Comparison of ENCODE assay signal across 24 cellular contexts in the genomic region with DNA sequence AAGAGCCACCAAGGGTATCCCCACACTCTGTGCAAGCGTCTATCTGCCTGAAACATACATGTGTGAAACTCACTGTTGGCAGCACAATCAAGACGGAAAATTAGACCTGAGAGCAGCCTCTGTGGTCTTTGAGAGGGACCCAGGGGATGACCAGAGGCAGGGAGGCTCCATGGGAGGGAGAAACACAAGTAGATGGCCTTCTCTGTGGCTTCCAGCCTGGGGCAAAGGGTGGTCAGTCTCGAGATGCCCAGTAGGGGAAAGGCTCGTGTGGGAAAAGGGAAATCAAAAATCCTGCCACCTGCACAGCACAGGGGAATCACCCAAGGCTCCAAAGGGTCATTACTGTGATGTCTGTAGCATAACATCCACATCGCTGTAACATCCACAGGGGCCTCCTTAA.
DNase-seq lines count a peak whose midpoint lies in the region; ATAC-seq, FAIRE-seq and TF ChIP-seq lines count a peak whose summit lies in the region.
"Had no signal": no experiment of that assay in that cellular context is flagged by ENCODE, and none has a peak within 500 bp of the region (broad histone marks: within the 10 kb centered on the region; RNA-seq: fewer than 3 reads in every experiment).

No MANE protein-coding gene starts in this region.

- H3K9me3 ChIP-seq in A549, result no peaks in the 10 kb centered on the region
- no peaks in the 10 kb centered on the region for H3K9me3 ChIP-seq in vagina
- H3K9me3 ChIP-seq: BE2C, BLaER1 had no signal

- H3K4me1 Mint-ChIP-seq in activated T-cell treated with anti-CD3 and anti-CD28 coated beads, Interleukin-2, amount 50 U/mL, for 24 hours (ENCODE audit: low read depth), result no peaks in the 10 kb centered on the region
- H3K4me1 Mint-ChIP-seq: CD14-positive monocyte; CD4-positive, alpha-beta memory T cell; CD4-positive, CD25-positive, alpha-beta regulatory T cell; CD8-positive, alpha-beta memory T cell had no signal

- H3K9me3 Mint-ChIP-seq in activated T-cell treated with anti-CD3 and anti-CD28 coated beads, Interleukin-2, amount 50 U/mL, for 24 hours, result peaks cover 11% of the 10 kb centered on the region

- H3K36me3 Mint-ChIP-seq in activated T-cell treated with anti-CD3 and anti-CD28 coated beads, Interleukin-2, amount 50 U/mL, for 24 hours (ENCODE audit: low read depth), result no peaks in the 10 kb centered on the region
- H3K36me3 Mint-ChIP-seq: CD14-positive monocyte; CD4-positive, alpha-beta memory T cell; CD4-positive, CD25-positive, alpha-beta regulatory T cell; CD8-positive, alpha-beta memory T cell had no signal

- intact Hi-C loops in vagina (cut with DNase I) (loop anchor here (10.0 kb wide), 1 partner anchor 61 kb away; no protein-coding TSS in a partner anchor), head of caudate nucleus (cut with DNase I) (no loop called here)

- no peak overlapping the region for H3K4me2 ChIP-seq in A549
- H3K4me2 ChIP-seq: BLaER1 had no signal

- no peak for TF ChIP-seq RAD21 in A549 (conservative IDR thresholded peaks at IDR 0.05 in 1 of 2, IDR thresholded peaks at IDR 0.05 in 1 of 2)

- no peak for DNase-seq in A549 (ENCODE audit: low read depth in 1 of 2, low spot score in 1 of 2)
- DNase-seq in coronary artery (ENCODE audit: low spot score), result peak; percentile 40
- DNase-seq in vagina (ENCODE audit: extremely low spot score in 2 of 2), result peak; percentile 61 to 75
- no peak for DNase-seq in activated T-cell treated with anti-CD3 and anti-CD28 coated beads, Interleukin-2, amount 50 U/mL, for 24 hours
- no peak for DNase-seq in head of caudate nucleus
- DNase-seq: ACHN; BE2C; C1 segment of cervical spinal cord; CD4-positive, alpha-beta memory T cell; CD4-positive, CD25-positive, alpha-beta regulatory T cell; CD8-positive, alpha-beta memory T cell; COR-L47; DMS 273 treated with DMSO at 0.1 percent for 48 hours; DMS153; DMS53; DMS79; DND-41; EL; GDM1 had no signal

- CTCF ChIA-PET in A549 (lab: Yijun Ruan, JAX), result no interaction called here

- no peaks in the 10 kb centered on the region for H3K4me1 ChIP-seq in A549
- H3K4me1 ChIP-seq in vagina, result no peaks in the 10 kb centered on the region
- H3K4me1 ChIP-seq: BE2C, BLaER1 had no signal

- H3K27me3 Mint-ChIP-seq in activated T-cell treated with anti-CD3 and anti-CD28 coated beads, Interleukin-2, amount 50 U/mL, for 24 hours, result no peaks in the 10 kb centered on the region
- H3K27me3 Mint-ChIP-seq: CD4-positive, alpha-beta memory T cell; CD4-positive, CD25-positive, alpha-beta regulatory T cell had no signal

- peak; percentile 74 for FAIRE-seq in A549 (lab: Jason Lieb, UNC)
- FAIRE-seq: GM12891, GM19239 had no signal

- H3K27me3 ChIP-seq in vagina, result no peaks in the 10 kb centered on the region
- H3K27me3 ChIP-seq: BE2C, BLaER1 had no signal

- POLR2A ChIA-PET in A549 (lab: Yijun Ruan, JAX), result no interaction called here

- H3K27ac Mint-ChIP-seq in activated T-cell treated with anti-CD3 and anti-CD28 coated beads, Interleukin-2, amount 50 U/mL, for 24 hours, result no peak overlapping the region
- H3K27ac Mint-ChIP-seq: CD4-positive, alpha-beta memory T cell; CD4-positive, CD25-positive, alpha-beta regulatory T cell; CD8-positive, alpha-beta memory T cell had no signal

- H3K27ac ChIP-seq in A549, result no peak overlapping the region
- no peak overlapping the region for H3K27ac ChIP-seq in coronary artery
- no peak overlapping the region for H3K27ac ChIP-seq in vagina
- H3K27ac ChIP-seq: 22Rv1, BLaER1 had no signal

- no peak overlapping the region for H3K4me3 Mint-ChIP-seq in activated T-cell treated with anti-CD3 and anti-CD28 coated beads, Interleukin-2, amount 50 U/mL, for 24 hours
- H3K4me3 Mint-ChIP-seq: CD14-positive monocyte; CD4-positive, alpha-beta memory T cell; CD4-positive, CD25-positive, alpha-beta regulatory T cell; CD8-positive, alpha-beta memory T cell had no signal

- H3K36me3 ChIP-seq in vagina, result no peaks in the 10 kb centered on the region
- H3K36me3 ChIP-seq: BE2C, BLaER1 had no signal

- no peak for TF ChIP-seq POLR2A in A549 (IDR thresholded peaks at IDR 0.05; ENCODE audit: low read length)
- TF ChIP-seq POLR2A in vagina (IDR thresholded peaks at IDR 0.05), result no peak

- ATAC-seq in A549, result no peak

- no peak for TF ChIP-seq EP300 in A549 (IDR thresholded peaks at IDR 0.05)

- no peak for TF ChIP-seq CTCF in A549 (IDR thresholded peaks at IDR 0.05)
- no peak for TF ChIP-seq CTCF in coronary artery (IDR thresholded peaks at IDR 0.05)
- no peak for TF ChIP-seq CTCF in vagina (IDR thresholded peaks at IDR 0.05)

- WGBS in A549 (ENCODE audit: missing lambda C conversion rate), result 5% methylated on average over 5 of the region's 5 CpGs

- no peak overlapping the region for H3K4me3 ChIP-seq in A549
- no peak overlapping the region for H3K4me3 ChIP-seq in coronary artery
- H3K4me3 ChIP-seq in vagina, result no peak overlapping the region
- H3K4me3 ChIP-seq: BLaER1 had no signal

TF ChIP-seq in A549, 52 proteins besides CTCF, POLR2A, EP300 and RAD21:
- TF ChIP-seq, protein P1, sequence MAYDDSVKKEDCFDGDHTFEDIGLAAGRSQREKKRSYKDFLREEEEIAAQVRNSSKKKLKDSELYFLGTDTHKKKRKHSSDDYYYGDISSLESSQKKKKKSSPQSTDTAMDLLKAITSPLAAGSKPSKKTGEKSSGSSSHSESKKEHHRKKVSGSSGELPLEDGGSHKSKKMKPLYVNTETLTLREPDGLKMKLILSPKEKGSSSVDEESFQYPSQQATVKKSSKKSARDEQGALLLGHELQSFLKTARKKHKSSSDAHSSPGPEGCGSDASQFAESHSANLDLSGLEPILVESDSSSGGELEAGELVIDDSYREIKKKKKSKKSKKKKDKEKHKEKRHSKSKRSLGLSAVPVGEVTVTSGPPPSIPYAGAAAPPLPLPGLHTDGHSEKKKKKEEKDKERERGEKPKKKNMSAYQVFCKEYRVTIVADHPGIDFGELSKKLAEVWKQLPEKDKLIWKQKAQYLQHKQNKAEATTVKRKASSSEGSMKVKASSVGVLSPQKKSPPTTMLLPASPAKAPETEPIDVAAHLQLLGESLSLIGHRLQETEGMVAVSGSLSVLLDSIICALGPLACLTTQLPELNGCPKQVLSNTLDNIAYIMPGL (CRISPR knock-in tag; IDR thresholded peaks at IDR 0.05; ENCODE audit: borderline replicate concordance), result no peak
- TF ChIP-seq, protein P2, sequence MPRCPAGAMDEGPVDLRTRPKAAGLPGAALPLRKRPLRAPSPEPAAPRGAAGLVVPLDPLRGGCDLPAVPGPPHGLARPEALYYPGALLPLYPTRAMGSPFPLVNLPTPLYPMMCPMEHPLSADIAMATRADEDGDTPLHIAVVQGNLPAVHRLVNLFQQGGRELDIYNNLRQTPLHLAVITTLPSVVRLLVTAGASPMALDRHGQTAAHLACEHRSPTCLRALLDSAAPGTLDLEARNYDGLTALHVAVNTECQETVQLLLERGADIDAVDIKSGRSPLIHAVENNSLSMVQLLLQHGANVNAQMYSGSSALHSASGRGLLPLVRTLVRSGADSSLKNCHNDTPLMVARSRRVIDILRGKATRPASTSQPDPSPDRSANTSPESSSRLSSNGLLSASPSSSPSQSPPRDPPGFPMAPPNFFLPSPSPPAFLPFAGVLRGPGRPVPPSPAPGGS (IDR thresholded peaks at IDR 0.05), result no peak
- no peak for TF ChIP-seq HOXA7 (CRISPR knock-in tag; IDR thresholded peaks at IDR 0.05)
- TF ChIP-seq CEBPB (IDR thresholded peaks at IDR 0.05), result no peak
- TF ChIP-seq NR3C1 (IDR thresholded peaks at IDR 0.05), result no peak
- TF ChIP-seq ZC3H11A (IDR thresholded peaks at IDR 0.05), result no peak
- TF ChIP-seq EHMT2 (IDR thresholded peaks at IDR 0.05; ENCODE audit: low read depth), result no peak
- no peak for TF ChIP-seq HEYL (CRISPR knock-in tag; IDR thresholded peaks at IDR 0.05)
- TF ChIP-seq HDAC2 (IDR thresholded peaks at IDR 0.05), result no peak
- no peak for TF ChIP-seq POLR2AphosphoS2 (conservative IDR thresholded peaks at IDR 0.05; ENCODE audit: low read length)
- no peak for TF ChIP-seq KDM5A (IDR thresholded peaks at IDR 0.05)
- TF ChIP-seq GATA3 (IDR thresholded peaks at IDR 0.05; ENCODE audit: borderline replicate concordance), result no peak
- no peak for TF ChIP-seq JUN (IDR thresholded peaks at IDR 0.05)
- TF ChIP-seq, protein P3, sequence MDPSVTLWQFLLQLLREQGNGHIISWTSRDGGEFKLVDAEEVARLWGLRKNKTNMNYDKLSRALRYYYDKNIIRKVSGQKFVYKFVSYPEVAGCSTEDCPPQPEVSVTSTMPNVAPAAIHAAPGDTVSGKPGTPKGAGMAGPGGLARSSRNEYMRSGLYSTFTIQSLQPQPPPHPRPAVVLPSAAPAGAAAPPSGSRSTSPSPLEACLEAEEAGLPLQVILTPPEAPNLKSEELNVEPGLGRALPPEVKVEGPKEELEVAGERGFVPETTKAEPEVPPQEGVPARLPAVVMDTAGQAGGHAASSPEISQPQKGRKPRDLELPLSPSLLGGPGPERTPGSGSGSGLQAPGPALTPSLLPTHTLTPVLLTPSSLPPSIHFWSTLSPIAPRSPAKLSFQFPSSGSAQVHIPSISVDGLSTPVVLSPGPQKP (IDR thresholded peaks at IDR 0.05; ENCODE audit: low read depth, low read length), result no peak
- no peak for TF ChIP-seq MYC (IDR thresholded peaks at IDR 0.05; ENCODE audit: borderline replicate concordance, low read length)
- TF ChIP-seq ZNF302 (CRISPR knock-in tag; IDR thresholded peaks at IDR 0.05), result no peak

Comparison
In these comparisons a context has a peak if more than half of its experiments do, and no peak if none do; other contexts are left out.
1. DNase-seq: peak in coronary artery (single experiment) and vagina (2 of 2); none in A549 (0 of 2), activated T-cell treated with anti-CD3 and anti-CD28 coated beads, Interleukin-2, amount 50 U/mL, for 24 hours (single experiment) and head of caudate nucleus (0 of 42).